ENCODE assay signal across 21 cellular contexts in the genomic region with DNA sequence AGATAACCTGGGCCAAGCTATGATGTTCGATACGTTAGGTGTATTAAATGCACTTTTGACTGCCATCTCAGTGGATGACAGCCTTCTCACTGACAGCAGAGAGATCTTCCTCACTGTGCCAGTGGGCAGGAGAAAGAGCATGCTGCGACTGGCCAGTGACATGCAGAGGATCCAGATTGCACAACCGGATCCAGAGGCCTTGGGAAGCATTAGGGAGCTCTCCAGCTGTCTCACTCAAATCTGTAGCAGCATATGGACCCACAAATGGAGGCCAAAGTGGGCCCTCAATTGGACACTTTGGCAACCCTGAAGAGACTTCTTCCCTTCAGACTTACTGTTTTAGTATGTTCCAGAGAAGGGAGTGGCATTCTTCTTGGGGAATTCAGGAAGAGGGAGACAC. TPM values are rescaled to one million over a fixed set of nuclear protein-coding genes. Genes with fewer than 3 reads are reported as not detected.
A peak's percentile ranks its signal among the peaks of the same experiment; 100 is the strongest.
DNase-seq lines count a peak whose midpoint lies in the region; ATAC-seq, FAIRE-seq and TF ChIP-seq lines count a peak whose summit lies in the region.
"Had no signal": no experiment of that assay in that cellular context is flagged by ENCODE, and none has a peak within 500 bp of the region (broad histone marks: within the 10 kb centered on the region; RNA-seq: fewer than 3 reads in every experiment).

No MANE protein-coding gene starts in this region.

- no peaks in the 10 kb centered on the region for H3K4me1 ChIP-seq in HepG2 (ENCODE audit: insufficient read depth, low read length)

- no TSS peak for BruUV-seq in HepG2 (replicated peaks; lab: Mats Ljungman, UMichigan)

- TF ChIP-seq EP300 in HepG2 (IDR thresholded peaks at IDR 0.05; ENCODE audit: low read depth in 2 of 2, low read length in 2 of 2), result no peak
- no peak for TF ChIP-seq EP300 in HepG2 (CRISPR knock-in tag; IDR thresholded peaks at IDR 0.05; ENCODE audit: borderline replicate concordance)

- no peak overlapping the region for H3K4me3 ChIP-seq in bronchial epithelial cell (ENCODE audit: low read depth, low read length)
- H3K4me3 ChIP-seq in HepG2 (replicated peaks in 1 of 3; ENCODE audit: insufficient read depth in 1 of 3, low read depth in 2 of 3, low read length in 3 of 3), result no peak overlapping the region
- H3K4me3 ChIP-seq: GM23338 had no signal

- FAIRE-seq in bronchial epithelial cell (lab: Jason Lieb, UNC), result no peak
- no peak for FAIRE-seq in HepG2 (lab: Jason Lieb, UNC)

- no peak overlapping the region for H3K4me3 Mint-ChIP-seq in stimulated activated effector memory CD8-positive, alpha-beta T cell treated with anti-CD3 and anti-CD28 coated beads, Interleukin-12 subunit alpha, Interleukin-12 subunit beta, amount 100 ng/mL, for 72 hours
- H3K4me3 Mint-ChIP-seq: CD4-positive, alpha-beta memory T cell; GM23338; H9 had no signal

- no peaks in the 10 kb centered on the region for H3K9me3 Mint-ChIP-seq in stimulated activated effector memory CD8-positive, alpha-beta T cell treated with anti-CD3 and anti-CD28 coated beads, Interleukin-12 subunit alpha, Interleukin-12 subunit beta, amount 100 ng/mL, for 72 hours
- H3K9me3 Mint-ChIP-seq in activated naive CD4-positive, alpha-beta T cell treated with anti-CD3 and anti-CD28 coated beads, Interleukin-2, amount 50 U/mL, for 72 hours, result no peaks in the 10 kb centered on the region
- H3K9me3 Mint-ChIP-seq: CD4-positive, alpha-beta memory T cell; GM23338; H9 had no signal

- H3K27me3 ChIP-seq in bronchial epithelial cell (ENCODE audit: control insufficient read depth, insufficient read depth, low read length), result no peaks in the 10 kb centered on the region
- H3K27me3 ChIP-seq in HepG2 (ENCODE audit: control insufficient read depth in 1 of 2, insufficient read depth in 2 of 2, low read length in 2 of 2), result no peaks in the 10 kb centered on the region

- peak; percentile 13 for DNase-seq in bronchial epithelial cell (ENCODE audit: low read depth)
- DNase-seq in HepG2 (ENCODE audit: low spot score), result no peak
- no peak for DNase-seq in stimulated activated effector memory CD8-positive, alpha-beta T cell treated with anti-CD3 and anti-CD28 coated beads, Interleukin-12 subunit alpha, Interleukin-12 subunit beta, amount 100 ng/mL, for 72 hours (ENCODE audit: low spot score in 2 of 2)
- DNase-seq in activated naive CD4-positive, alpha-beta T cell treated with anti-CD3 and anti-CD28 coated beads, Interleukin-2, amount 50 U/mL, for 72 hours (ENCODE audit: low spot score in 2 of 2), result no peak
- DNase-seq in GM03348 (ENCODE audit: low spot score), result no peak
- DNase-seq in hippocampal formation (lab: John Stamatoyannopoulos, UW), result no peak
- DNase-seq: C1 segment of cervical spinal cord; Calu3; CD4-positive, alpha-beta memory T cell; COR-L47; DMS53; DMS79 treated with DMSO at 0.1 percent for 48 hours; GF-D8; H9 had no signal

- H4K20me1 ChIP-seq in HepG2 (ENCODE audit: insufficient read depth, low read length), result no peaks in the 10 kb centered on the region; the same call in 1 of the 2 replicates

- H3K36me3 Mint-ChIP-seq in stimulated activated effector memory CD8-positive, alpha-beta T cell treated with anti-CD3 and anti-CD28 coated beads, Interleukin-12 subunit alpha, Interleukin-12 subunit beta, amount 100 ng/mL, for 72 hours, result no peaks in the 10 kb centered on the region
- peaks cover 0 to 13% of the 10 kb centered on the region in 2 donors for H3K36me3 Mint-ChIP-seq in activated naive CD4-positive, alpha-beta T cell treated with anti-CD3 and anti-CD28 coated beads, Interleukin-2, amount 50 U/mL, for 72 hours

- POLR2A ChIA-PET in HepG2 (lab: Yijun Ruan, JAX), result no interaction called here

- no peak overlapping the region for H3K9ac ChIP-seq in HepG2 (ENCODE audit: insufficient read depth, low read depth, low read length)

- H3K79me2 ChIP-seq in HepG2 (ENCODE audit: insufficient read depth, low read length), result no peaks in the 10 kb centered on the region

- H3K36me3 ChIP-seq in bronchial epithelial cell (ENCODE audit: control insufficient read depth, insufficient read depth, low read length), result peaks cover 31% of the 10 kb centered on the region
- H3K36me3 ChIP-seq in HepG2 (replicated peaks in 1 of 2; ENCODE audit: control insufficient read depth in 1 of 2, insufficient read depth in 2 of 2, low read length in 2 of 2), result peaks cover 53 to 98% of the 10 kb centered on the region in 2 experiments

- TF ChIP-seq CTCF in bronchial epithelial cell (IDR thresholded peaks at IDR 0.05; ENCODE audit: insufficient read depth, low read length, severe bottlenecking) (no peak), HepG2 (CRISPR knock-in tag; IDR thresholded peaks at IDR 0.05) (no peak)

- CTCF ChIA-PET in HepG2 (lab: Yijun Ruan, JAX; ENCODE audit: low intra/inter-chr PET ratio, low total read pairs), result no interaction called here

- H3K27ac Mint-ChIP-seq in stimulated activated effector memory CD8-positive, alpha-beta T cell treated with anti-CD3 and anti-CD28 coated beads, Interleukin-12 subunit alpha, Interleukin-12 subunit beta, amount 100 ng/mL, for 72 hours, result peak overlapping the region; percentile 15
- H3K27ac Mint-ChIP-seq in activated naive CD4-positive, alpha-beta T cell treated with anti-CD3 and anti-CD28 coated beads, Interleukin-2, amount 50 U/mL, for 72 hours, result no peak overlapping the region
- H3K27ac Mint-ChIP-seq: GM23338, H9 had no signal

- no peak overlapping the region for H2AFZ ChIP-seq in HepG2 (ENCODE audit: low read length)
- H2AFZ ChIP-seq: GM23338 had no signal

- ATAC-seq in HepG2, result peak; percentile 20; the same call in 1 of the 3 replicates
- no peak for ATAC-seq in stimulated activated effector memory CD8-positive, alpha-beta T cell treated with anti-CD3 and anti-CD28 coated beads, Interleukin-12 subunit alpha, Interleukin-12 subunit beta, amount 100 ng/mL, for 72 hours
- ATAC-seq in activated naive CD4-positive, alpha-beta T cell treated with anti-CD3 and anti-CD28 coated beads, Interleukin-2, amount 50 U/mL, for 72 hours, result no peak
- ATAC-seq: GM23338, HCT116 had no signal

- 95% methylated on average over 4 of the region's 4 CpGs for WGBS in HepG2 (ENCODE audit: low lambda C conversion rate)

- no peak overlapping the region for H3K4me2 ChIP-seq in HepG2 (ENCODE audit: low read depth, low read length)
- H3K4me2 ChIP-seq: GM23338 had no signal

- 0 out of 4 replicates have a peak, but pooled peaks of 1 of the 2 experiments have one; percentile 10 for TF ChIP-seq POLR2A in HepG2 (IDR thresholded peaks at IDR 0.05; ENCODE audit: insufficient read depth in 1 of 2, low read depth in 2 of 2, low read length in 2 of 2)

- in situ Hi-C loops in HepG2 (cut with HindIII; ENCODE audit: extremely low pct_ligation_motif_present, low pct_unique_long_range_greater_than_20kb), result no loop called here

- no peaks in the 10 kb centered on the region for H3K9me3 ChIP-seq in HepG2 (ENCODE audit: low read length)

- intact Hi-C loops in HepG2 (cut with micrococcal nuclease; ENCODE audit: unreplicated experiment), result no loop called here

- H3K27ac ChIP-seq in HepG2 (ENCODE audit: extremely low read length, insufficient read depth, low read length), result no peak overlapping the region

- H3K4me1 Mint-ChIP-seq in stimulated activated effector memory CD8-positive, alpha-beta T cell treated with anti-CD3 and anti-CD28 coated beads, Interleukin-12 subunit alpha, Interleukin-12 subunit beta, amount 100 ng/mL, for 72 hours, result no peaks in the 10 kb centered on the region
- H3K4me1 Mint-ChIP-seq: CD4-positive, alpha-beta memory T cell; GM23338; H9 had no signal

- TF ChIP-seq RAD21 in HepG2 (CRISPR knock-in tag; IDR thresholded peaks at IDR 0.05), result no peak

RNA-seq across cellular contexts. Expression of gene PDZD9, which starts 20.9 kb away (rescaled TPM):
- total RNA-seq in bronchial epithelial cell, result not detected in 2 replicates
- total RNA-seq in HepG2 (2016; rRNA removed; fragmentation: Illumina TruSeq; extraction: Trizol), result not detected in 2 replicates
- total RNA-seq in HepG2 (2016; cell fraction: cytosol; rRNA removed; fragmentation: Illumina TruSeq; extraction: Trizol; ENCODE audit: low read depth), result not detected in 2 replicates
- total RNA-seq in HepG2 (2016; cell fraction: insoluble cytoplasmic fraction; rRNA removed; fragmentation: Illumina TruSeq; extraction: Trizol), result not detected in 2 replicates
- not detected in 2 replicates for total RNA-seq in HepG2 (2016; cell fraction: membrane; rRNA removed; fragmentation: Illumina TruSeq; extraction: Trizol)
- not detected in 2 replicates for total RNA-seq in HepG2 (2016; cell fraction: nucleus; rRNA removed; fragmentation: Illumina TruSeq; extraction: Trizol)
- not detected in 2 replicates for polyA plus RNA-seq in HepG2 (2011; rRNA removed)
- not detected in 2 replicates for polyA plus RNA-seq in HepG2 (2011; cell fraction: cytosol; rRNA removed)
- polyA plus RNA-seq in HepG2 (2011; cell fraction: nucleus; rRNA removed), result not detected in 2 replicates
- polyA plus RNA-seq in HepG2 (2012), result 0.25 TPM in 1 of 2 replicates, not detected in the other
- not detected in 2 replicates for polyA plus RNA-seq in HepG2 (2016; cell fraction: cytosol; fragmentation: Illumina TruSeq; extraction: Trizol; ENCODE audit: low read depth)
- polyA plus RNA-seq in HepG2 (2016; cell fraction: insoluble cytoplasmic fraction; fragmentation: Illumina TruSeq; extraction: Trizol; ENCODE audit: low read depth), result not detected in 2 replicates
- polyA plus RNA-seq in HepG2 (2016; cell fraction: membrane; fragmentation: Illumina TruSeq; extraction: Trizol; ENCODE audit: low read depth), result not detected in 2 replicates
- polyA plus RNA-seq in HepG2 (2016; cell fraction: nucleus; fragmentation: Illumina TruSeq; extraction: Trizol; ENCODE audit: insufficient read depth, low read depth), result not detected in 2 replicates
- not detected in 2 replicates for polyA minus RNA-seq in HepG2 (2011; rRNA and poly(A)+ RNA removed; ENCODE audit: low replicate concordance)
- polyA minus RNA-seq in HepG2 (2011; cell fraction: cytosol; rRNA and poly(A)+ RNA removed), result not detected in 2 replicates
- polyA minus RNA-seq in HepG2 (2011; cell fraction: nucleus; rRNA and poly(A)+ RNA removed), result not detected in 2 replicates
- not detected for total RNA-seq in activated naive CD4-positive, alpha-beta T cell treated with anti-CD3 and anti-CD28 coated beads, Interleukin-2, amount 50 U/mL, for 72 hours
- total RNA-seq: A673; Calu3; CD4-positive, alpha-beta memory T cell; Daoy; G401; GM23338; H4; H9 had no signal
- polyA plus RNA-seq: BJ had no signal

RNA-seq across cellular contexts. Expression of gene UQCRC2, which starts 26.9 kb away (rescaled TPM):
- 250 and 252 TPM in 2 replicates for total RNA-seq in bronchial epithelial cell
- total RNA-seq in HepG2 (2016; rRNA removed; fragmentation: Illumina TruSeq; extraction: Trizol), result 536 and 704 TPM in 2 replicates
- 269 and 276 TPM in 2 replicates for total RNA-seq in HepG2 (2016; cell fraction: cytosol; rRNA removed; fragmentation: Illumina TruSeq; extraction: Trizol; ENCODE audit: low read depth)
- 530 and 708 TPM in 2 replicates for total RNA-seq in HepG2 (2016; cell fraction: insoluble cytoplasmic fraction; rRNA removed; fragmentation: Illumina TruSeq; extraction: Trizol)
- 296 and 309 TPM in 2 replicates for total RNA-seq in HepG2 (2016; cell fraction: membrane; rRNA removed; fragmentation: Illumina TruSeq; extraction: Trizol)
- total RNA-seq in HepG2 (2016; cell fraction: nucleus; rRNA removed; fragmentation: Illumina TruSeq; extraction: Trizol), result 306 and 335 TPM in 2 replicates
- polyA plus RNA-seq in HepG2 (2011; rRNA removed), result 346 and 442 TPM in 2 replicates
- 376 and 449 TPM in 2 replicates for polyA plus RNA-seq in HepG2 (2011; cell fraction: cytosol; rRNA removed)
- polyA plus RNA-seq in HepG2 (2011; cell fraction: nucleus; rRNA removed), result 283 and 343 TPM in 2 replicates
- 554 and 647 TPM in 2 replicates for polyA plus RNA-seq in HepG2 (2012)
- polyA plus RNA-seq in HepG2 (2016; cell fraction: cytosol; fragmentation: Illumina TruSeq; extraction: Trizol; ENCODE audit: low read depth), result 133 and 142 TPM in 2 replicates
- polyA plus RNA-seq in HepG2 (2016; cell fraction: insoluble cytoplasmic fraction; fragmentation: Illumina TruSeq; extraction: Trizol; ENCODE audit: low read depth), result 562 and 567 TPM in 2 replicates
- 167 and 170 TPM in 2 replicates for polyA plus RNA-seq in HepG2 (2016; cell fraction: membrane; fragmentation: Illumina TruSeq; extraction: Trizol; ENCODE audit: low read depth)
- 363 and 436 TPM in 2 replicates for polyA plus RNA-seq in HepG2 (2016; cell fraction: nucleus; fragmentation: Illumina TruSeq; extraction: Trizol; ENCODE audit: insufficient read depth, low read depth)
- polyA minus RNA-seq in HepG2 (2011; rRNA and poly(A)+ RNA removed; ENCODE audit: low replicate concordance), result 333 and 632 TPM in 2 replicates
- polyA minus RNA-seq in HepG2 (2011; cell fraction: cytosol; rRNA and poly(A)+ RNA removed), result 321 TPM in 2 replicates
- 523 and 535 TPM in 2 replicates for polyA minus RNA-seq in HepG2 (2011; cell fraction: nucleus; rRNA and poly(A)+ RNA removed)
- total RNA-seq in activated naive CD4-positive, alpha-beta T cell treated with anti-CD3 and anti-CD28 coated beads, Interleukin-2, amount 50 U/mL, for 72 hours, result 100 to 1,000 TPM; 327 to 329 TPM

RNA-seq across cellular contexts. Expression of gene MOSMO, which starts 27.9 kb away (rescaled TPM):
- total RNA-seq in bronchial epithelial cell, result 9.7 and 17.6 TPM in 2 replicates
- total RNA-seq in HepG2 (2016; rRNA removed; fragmentation: Illumina TruSeq; extraction: Trizol), result 19.1 and 26.7 TPM in 2 replicates
- total RNA-seq in HepG2 (2016; cell fraction: cytosol; rRNA removed; fragmentation: Illumina TruSeq; extraction: Trizol; ENCODE audit: low read depth), result 34.5 and 48.8 TPM in 2 replicates
- total RNA-seq in HepG2 (2016; cell fraction: insoluble cytoplasmic fraction; rRNA removed; fragmentation: Illumina TruSeq; extraction: Trizol), result 16.9 and 27.7 TPM in 2 replicates
- total RNA-seq in HepG2 (2016; cell fraction: membrane; rRNA removed; fragmentation: Illumina TruSeq; extraction: Trizol), result 47.0 and 53.1 TPM in 2 replicates
- 39.8 and 41.4 TPM in 2 replicates for total RNA-seq in HepG2 (2016; cell fraction: nucleus; rRNA removed; fragmentation: Illumina TruSeq; extraction: Trizol)
- 29.2 and 32.6 TPM in 2 replicates for polyA plus RNA-seq in HepG2 (2011; rRNA removed)
- 15.1 and 17.4 TPM in 2 replicates for polyA plus RNA-seq in HepG2 (2011; cell fraction: cytosol; rRNA removed)
- polyA plus RNA-seq in HepG2 (2011; cell fraction: nucleus; rRNA removed), result 31.8 and 32.6 TPM in 2 replicates
- polyA plus RNA-seq in HepG2 (2012), result 24.9 and 29.4 TPM in 2 replicates
- polyA plus RNA-seq in HepG2 (2016; cell fraction: cytosol; fragmentation: Illumina TruSeq; extraction: Trizol; ENCODE audit: low read depth), result 63.6 and 64.2 TPM in 2 replicates
- polyA plus RNA-seq in HepG2 (2016; cell fraction: insoluble cytoplasmic fraction; fragmentation: Illumina TruSeq; extraction: Trizol; ENCODE audit: low read depth), result 17.4 and 20.9 TPM in 2 replicates
- 55.0 and 58.1 TPM in 2 replicates for polyA plus RNA-seq in HepG2 (2016; cell fraction: membrane; fragmentation: Illumina TruSeq; extraction: Trizol; ENCODE audit: low read depth)
- 50.7 and 52.4 TPM in 2 replicates for polyA plus RNA-seq in HepG2 (2016; cell fraction: nucleus; fragmentation: Illumina TruSeq; extraction: Trizol; ENCODE audit: insufficient read depth, low read depth)
- 13.8 and 35.0 TPM in 2 replicates for polyA minus RNA-seq in HepG2 (2011; rRNA and poly(A)+ RNA removed; ENCODE audit: low replicate concordance)
- polyA minus RNA-seq in HepG2 (2011; cell fraction: cytosol; rRNA and poly(A)+ RNA removed), result 11.3 and 13.2 TPM in 2 replicates
- polyA minus RNA-seq in HepG2 (2011; cell fraction: nucleus; rRNA and poly(A)+ RNA removed), result 49.3 and 57.4 TPM in 2 replicates
- 10 to 100 TPM in 1 of 2 donors, 1 to 10 TPM in 1; 9.2 to 11.8 TPM for total RNA-seq in activated naive CD4-positive, alpha-beta T cell treated with anti-CD3 and anti-CD28 coated beads, Interleukin-2, amount 50 U/mL, for 72 hours
